In genomic region chr20:45892828-45893500, GRCh38 we compare ENCODE assay signal across 11 cellular contexts. TPM values are rescaled to one million over a fixed set of nuclear protein-coding genes. Genes with fewer than 3 reads are reported as not detected.
DNase-seq lines count a peak whose midpoint lies in the region; ATAC-seq and TF ChIP-seq lines count a peak whose summit lies in the region.
"Had no signal": no experiment of that assay in that cellular context is flagged by ENCODE, and none has a peak within 500 bp of the region (broad histone marks: within the 10 kb centered on the region; RNA-seq: fewer than 3 reads in every experiment).

No MANE protein-coding gene starts in this region.

- no peaks in the 10 kb centered on the region for H3K27me3 Mint-ChIP-seq in activated T-helper 17 cell treated with anti-CD3 and anti-CD28 coated beads, Interleukin-2, amount 50 U/mL, for 72 hours
- H3K27me3 Mint-ChIP-seq in immature natural killer cell (ENCODE audit: low read depth in 3 of 3) (peaks cover 2 to 6% (median 3%) of the 10 kb centered on the region in 3 donors), type B pancreatic cell (no peaks in the 10 kb centered on the region)

- peaks cover 63% of the 10 kb centered on the region for H3K36me3 Mint-ChIP-seq in activated T-helper 17 cell treated with anti-CD3 and anti-CD28 coated beads, Interleukin-2, amount 50 U/mL, for 72 hours (ENCODE audit: low read depth)
- H3K36me3 Mint-ChIP-seq in immature natural killer cell (peaks cover 5 to 17% (median 12%) of the 10 kb centered on the region in 3 donors), type B pancreatic cell (peaks cover 9% of the 10 kb centered on the region)

- peak overlapping the region; percentile 90 for H3K27ac Mint-ChIP-seq in activated T-helper 17 cell treated with anti-CD3 and anti-CD28 coated beads, Interleukin-2, amount 50 U/mL, for 72 hours
- H3K27ac Mint-ChIP-seq in immature natural killer cell (peak overlapping the region in 4 of 6 donors; percentile 34 to 69 (median 54)), type B pancreatic cell (peak overlapping the region; percentile 81)

- no peak for TF ChIP-seq CTCF in type B pancreatic cell (conservative IDR thresholded peaks at IDR 0.05)

- no peaks in the 10 kb centered on the region for H3K9me3 Mint-ChIP-seq in activated T-helper 17 cell treated with anti-CD3 and anti-CD28 coated beads, Interleukin-2, amount 50 U/mL, for 72 hours
- H3K9me3 Mint-ChIP-seq in immature natural killer cell: no peaks in the 10 kb centered on the region
- H3K9me3 Mint-ChIP-seq in type B pancreatic cell: no peaks in the 10 kb centered on the region

- peak overlapping the region; percentile 95 for H3K4me3 Mint-ChIP-seq in activated T-helper 17 cell treated with anti-CD3 and anti-CD28 coated beads, Interleukin-2, amount 50 U/mL, for 72 hours
- H3K4me3 Mint-ChIP-seq in immature natural killer cell: peak overlapping the region; percentile 80 to 93 (median 89)
- peak overlapping the region; percentile 93 for H3K4me3 Mint-ChIP-seq in type B pancreatic cell

- peak; percentile 72 for ATAC-seq in activated T-helper 17 cell treated with anti-CD3 and anti-CD28 coated beads, Interleukin-2, amount 50 U/mL, for 72 hours (replicated peaks)
- no peak for ATAC-seq in HG03442 (IDR thresholded peaks at IDR 0.05; ENCODE audit: unreplicated experiment)
- ATAC-seq: foreskin keratinocyte had no signal

- peak; percentile 33 for DNase-seq in stimulated activated CD4-positive, alpha-beta T cell treated with anti-CD3 and anti-CD28 coated beads, Interleukin-4, amount 100 ng/mL, for 24 hours
- no peak for DNase-seq in stimulated activated CD4-positive, alpha-beta T cell treated with anti-CD3 and anti-CD28 coated beads, Interleukin-4, amount 100 ng/mL, for 1 hour
- DNase-seq in immature natural killer cell: peak in 2 of 3 donors; percentile 32 to 39
- no peak for DNase-seq in type B pancreatic cell (ENCODE audit: extremely low spot score, unreplicated experiment)
- no peak for DNase-seq in anterior cingulate cortex (lab: John Stamatoyannopoulos, UW)
- DNase-seq in kidney tubule cell (ENCODE audit: low spot score): no peak
- DNase-seq: NCI-H510A, thyroid gland had no signal

- peaks cover 15% of the 10 kb centered on the region for H3K4me1 Mint-ChIP-seq in activated T-helper 17 cell treated with anti-CD3 and anti-CD28 coated beads, Interleukin-2, amount 50 U/mL, for 72 hours
- H3K4me1 Mint-ChIP-seq in immature natural killer cell (peaks cover 22 to 25% of the 10 kb centered on the region in 2 donors), type B pancreatic cell (ENCODE audit: unreplicated experiment) (peaks cover 8% of the 10 kb centered on the region)

RNA-seq across cellular contexts. Expression of gene CTSA, which starts 1.8 kb away (rescaled TPM):
- total RNA-seq in activated T-helper 17 cell treated with anti-CD3 and anti-CD28 coated beads, Interleukin-2, amount 50 U/mL, for 72 hours: 100 to 1,000 TPM; 117 to 152 TPM
- 100 to 1,000 TPM in 1 of 3 donors, 10 to 100 TPM in 2; 76.8 to 119 (median 97.6) TPM for polyA plus RNA-seq in immature natural killer cell
- total RNA-seq in type B pancreatic cell (ENCODE audit: low replicate concordance): 142 and 174 TPM in 2 replicates

RNA-seq across cellular contexts. Expression of gene NEURL2, which starts 2.0 kb away (rescaled TPM):
- 1 to 10 TPM; 1.7 to 2.1 TPM for total RNA-seq in activated T-helper 17 cell treated with anti-CD3 and anti-CD28 coated beads, Interleukin-2, amount 50 U/mL, for 72 hours
- 1 to 10 TPM in 2 of 3 donors, not detected in 1; 1.0 to 1.1 TPM for polyA plus RNA-seq in immature natural killer cell
- total RNA-seq in type B pancreatic cell (ENCODE audit: low replicate concordance): 6.4 TPM in 2 replicates

RNA-seq across cellular contexts. Expression of gene SPATA25, which starts 5.5 kb away (rescaled TPM):
- under 1 TPM; 0.69 to 0.74 TPM for total RNA-seq in activated T-helper 17 cell treated with anti-CD3 and anti-CD28 coated beads, Interleukin-2, amount 50 U/mL, for 72 hours
- polyA plus RNA-seq in immature natural killer cell: not detected
- total RNA-seq in type B pancreatic cell (ENCODE audit: low replicate concordance): 2.6 and 4.2 TPM in 2 replicates

RNA-seq across cellular contexts. Expression of gene ZSWIM1, which starts 11.9 kb away (rescaled TPM):
- 10 to 100 TPM in 1 of 2 donors, 1 to 10 TPM in 1; 7.8 to 16.0 TPM for total RNA-seq in activated T-helper 17 cell treated with anti-CD3 and anti-CD28 coated beads, Interleukin-2, amount 50 U/mL, for 72 hours
- polyA plus RNA-seq in immature natural killer cell: under 1 TPM in 2 of 3 donors, not detected in 1; 0.55 to 0.68 TPM
- total RNA-seq in type B pancreatic cell (ENCODE audit: low replicate concordance): 17.1 and 17.3 TPM in 2 replicates

RNA-seq across cellular contexts. Expression of gene PLTP, which starts 19.0 kb away (rescaled TPM):
- total RNA-seq in activated T-helper 17 cell treated with anti-CD3 and anti-CD28 coated beads, Interleukin-2, amount 50 U/mL, for 72 hours: 10 to 100 TPM in 1 of 2 donors, 1 to 10 TPM in 1; 6.6 to 12.1 TPM
- 10 to 100 TPM in 1 of 3 donors, 1 to 10 TPM in 1, under 1 TPM in 1; 0.77 to 17.5 (median 7.3) TPM for polyA plus RNA-seq in immature natural killer cell
- 40.7 and 96.5 TPM in 2 replicates for total RNA-seq in type B pancreatic cell (ENCODE audit: low replicate concordance)

Comparison
In these comparisons a context has a peak if more than half of its experiments do, and no peak if none do; other contexts are left out.
1. DNase-seq: peak in stimulated activated CD4-positive, alpha-beta T cell treated with anti-CD3 and anti-CD28 coated beads, Interleukin-4, amount 100 ng/mL, for 24 hours (single experiment) and immature natural killer cell (2 of 3); none in stimulated activated CD4-positive, alpha-beta T cell treated with anti-CD3 and anti-CD28 coated beads, Interleukin-4, amount 100 ng/mL, for 1 hour (single experiment), type B pancreatic cell (single experiment), anterior cingulate cortex (0 of 58) and kidney tubule cell (single experiment).
2. Peak in every context shown above with its lines, with median percentiles within 50 percentile points of each other: H3K27ac Mint-ChIP-seq and H3K4me3 Mint-ChIP-seq.